ENCODE assay signal across 19 cellular contexts in genomic region chr5:34728236-34728635, GRCh38.
DNase-seq lines count a peak whose midpoint lies in the region; ATAC-seq and TF ChIP-seq lines count a peak whose summit lies in the region.
"Had no signal": no experiment of that assay in that cellular context is flagged by ENCODE, and none has a peak within 500 bp of the region (broad histone marks: within the 10 kb centered on the region; RNA-seq: fewer than 3 reads in every experiment).

No MANE protein-coding gene starts in this region.

- H3K4me3 ChIP-seq in naive thymus-derived CD4-positive, alpha-beta T cell (ENCODE audit: low read length), result no peak overlapping the region

- TF ChIP-seq CTCF in endothelial cell (IDR thresholded peaks at IDR 0.05; ENCODE audit: unreplicated experiment) (no peak), nephron (IDR thresholded peaks at IDR 0.05; ENCODE audit: unreplicated experiment in 3 of 3) (no peak)

- H3K4me3 Mint-ChIP-seq in endothelial cell (ENCODE audit: unreplicated experiment) (peak overlapping the region; percentile 37), nephron (no peak overlapping the region)
- H3K4me3 Mint-ChIP-seq in naive thymus-derived CD4-positive, alpha-beta T cell, result no peak overlapping the region
- H3K4me3 Mint-ChIP-seq: CD4-positive, CD25-positive, alpha-beta regulatory T cell; CD8-positive, alpha-beta memory T cell; H9 had no signal

- H3K9me3 Mint-ChIP-seq in endothelial cell (ENCODE audit: unreplicated experiment), result peaks cover 6% of the 10 kb centered on the region
- peaks cover 13% of the 10 kb centered on the region for H3K9me3 Mint-ChIP-seq in nephron
- H3K9me3 Mint-ChIP-seq in naive thymus-derived CD4-positive, alpha-beta T cell, result peaks cover 0 to 19% (median 5%) of the 10 kb centered on the region in 11 donors

- H3K27ac ChIP-seq in naive thymus-derived CD4-positive, alpha-beta T cell (ENCODE audit: low read depth, low read length), result no peak overlapping the region
- H3K27ac ChIP-seq: HL-60 had no signal

- H3K4me1 Mint-ChIP-seq in endothelial cell (ENCODE audit: unreplicated experiment), result no peaks in the 10 kb centered on the region
- H3K4me1 Mint-ChIP-seq in nephron, result peaks cover 6% of the 10 kb centered on the region
- H3K4me1 Mint-ChIP-seq in naive thymus-derived CD4-positive, alpha-beta T cell, result no peaks in the 10 kb centered on the region
- H3K4me1 Mint-ChIP-seq: CD4-positive, CD25-positive, alpha-beta regulatory T cell; CD8-positive, alpha-beta memory T cell; IgD-negative memory B cell had no signal

- H3K27me3 Mint-ChIP-seq in endothelial cell (ENCODE audit: unreplicated experiment), result no peaks in the 10 kb centered on the region
- no peaks in the 10 kb centered on the region for H3K27me3 Mint-ChIP-seq in nephron (ENCODE audit: low read depth)
- peaks cover 0 to 11% (median 8%) of the 10 kb centered on the region in 5 donors for H3K27me3 Mint-ChIP-seq in naive thymus-derived CD4-positive, alpha-beta T cell
- H3K27me3 Mint-ChIP-seq: CD4-positive, CD25-positive, alpha-beta regulatory T cell had no signal

- POLR2A ChIA-PET in naive thymus-derived CD4-positive, alpha-beta T cell (lab: Charles Lee), result no interaction called here

- no peaks in the 10 kb centered on the region for H3K27me3 ChIP-seq in naive thymus-derived CD4-positive, alpha-beta T cell (ENCODE audit: control insufficient read depth in 2 of 2, insufficient read depth in 2 of 2, low read length in 2 of 2)
- H3K27me3 ChIP-seq: BE2C had no signal

- H3K9me3 ChIP-seq in naive thymus-derived CD4-positive, alpha-beta T cell (ENCODE audit: control insufficient read depth in 2 of 3, low read length in 3 of 3), result no peaks in the 10 kb centered on the region
- H3K9me3 ChIP-seq: BE2C had no signal

- peak; percentile 5 for DNase-seq in Daoy (ENCODE audit: low read depth)
- peak; percentile 10 for DNase-seq in HT1080 (ENCODE audit: low read depth)
- no peak for DNase-seq in endothelial cell (ENCODE audit: low spot score)
- no peak for DNase-seq in stimulated activated naive CD4-positive, alpha-beta T cell (lab: John Stamatoyannopoulos, UW)
- DNase-seq in naive thymus-derived CD4-positive, alpha-beta T cell, result no peak
- no peak for DNase-seq in dedifferentiated amniotic fluid mesenchymal stem cell (ENCODE audit: extremely low spot score)
- DNase-seq: ACHN; BE2C; C1 segment of cervical spinal cord; CD4-positive, CD25-positive, alpha-beta regulatory T cell; CD8-positive, alpha-beta memory T cell; COR-L47; GF-D8; H9; KG1 had no signal

- H3K36me3 Mint-ChIP-seq in endothelial cell (ENCODE audit: low read depth, unreplicated experiment), result peaks cover 28% of the 10 kb centered on the region
- H3K36me3 Mint-ChIP-seq in nephron (ENCODE audit: low read depth), result peaks cover 42% of the 10 kb centered on the region
- peaks cover 0 to 7% (median 0%) of the 10 kb centered on the region in 5 donors for H3K36me3 Mint-ChIP-seq in naive thymus-derived CD4-positive, alpha-beta T cell
- H3K36me3 Mint-ChIP-seq: CD4-positive, CD25-positive, alpha-beta regulatory T cell; IgD-negative memory B cell had no signal

- intact Hi-C loops in naive thymus-derived CD4-positive, alpha-beta T cell (cut with micrococcal nuclease), result no loop called here

- no peak for ATAC-seq in GM18502 (IDR thresholded peaks at IDR 0.05; ENCODE audit: poor library complexity, unreplicated experiment)
- ATAC-seq in naive thymus-derived CD4-positive, alpha-beta T cell, result no peak

- no peaks in the 10 kb centered on the region for H3K36me3 ChIP-seq in naive thymus-derived CD4-positive, alpha-beta T cell (ENCODE audit: control insufficient read depth in 2 of 3, insufficient read depth in 3 of 3, low read length in 3 of 3)
- H3K36me3 ChIP-seq: BE2C had no signal

- H3K27ac Mint-ChIP-seq in endothelial cell (ENCODE audit: unreplicated experiment), result no peak overlapping the region
- peak overlapping the region in 2 of 3 experiments; percentile 4 to 9 for H3K27ac Mint-ChIP-seq in nephron
- H3K27ac Mint-ChIP-seq in naive thymus-derived CD4-positive, alpha-beta T cell, result no peak overlapping the region
- H3K27ac Mint-ChIP-seq: CD4-positive, CD25-positive, alpha-beta regulatory T cell; CD8-positive, alpha-beta memory T cell; H9; IgD-negative memory B cell had no signal

- no peaks in the 10 kb centered on the region for H3K4me1 ChIP-seq in naive thymus-derived CD4-positive, alpha-beta T cell (ENCODE audit: control insufficient read depth in 2 of 2, insufficient read depth in 2 of 2, low read length in 2 of 2)
- H3K4me1 ChIP-seq: BE2C had no signal

- CTCF ChIA-PET in naive thymus-derived CD4-positive, alpha-beta T cell (lab: Charles Lee), result no interaction called here

Comparison
In these comparisons a context has a peak if more than half of its experiments do, and no peak if none do; other contexts are left out.
1. DNase-seq: peak in Daoy (single experiment) and HT1080 (single experiment); none in endothelial cell (single experiment), stimulated activated naive CD4-positive, alpha-beta T cell (0 of 6), naive thymus-derived CD4-positive, alpha-beta T cell (0 of 9) and dedifferentiated amniotic fluid mesenchymal stem cell (single experiment).
2. H3K27ac Mint-ChIP-seq: peak in nephron (2 of 3); none in endothelial cell (single experiment) and naive thymus-derived CD4-positive, alpha-beta T cell (0 of 9).